ENCODE assay signal across 10 cellular contexts in genomic region chr6:168007592-168008338, GRCh38. TPM values are rescaled to one million over a fixed set of nuclear protein-coding genes. Genes with fewer than 3 reads are reported as not detected.
DNase-seq lines count a peak whose midpoint lies in the region; ATAC-seq and TF ChIP-seq lines count a peak whose summit lies in the region.
"Had no signal": no experiment of that assay in that cellular context is flagged by ENCODE, and none has a peak within 500 bp of the region (broad histone marks: within the 10 kb centered on the region; RNA-seq: fewer than 3 reads in every experiment).

No MANE protein-coding gene starts in this region.

- TF ChIP-seq CTCF in HCT116 (IDR thresholded peaks at IDR 0.05 in 2 of 3, conservative IDR thresholded peaks at IDR 0.05 in 1 of 3; ENCODE audit: borderline replicate concordance in 1 of 3, insufficient read depth in 1 of 3, low read depth in 2 of 3, low read length in 2 of 3) (no peak), gastrocnemius medialis (IDR thresholded peaks at IDR 0.05 in 4 of 5, conservative IDR thresholded peaks at IDR 0.05 in 1 of 5) (no peak)

- peaks cover 10 to 12% of the 10 kb centered on the region in 2 experiments; a peak in 3 of 4 replicates for H3K9me3 ChIP-seq in HCT116 (ENCODE audit: control insufficient read depth in 1 of 2, insufficient read depth in 1 of 2, low read depth in 1 of 2, low read length in 2 of 2)
- H3K9me3 ChIP-seq in SK-N-MC (ENCODE audit: low read depth, low read length), result peaks cover 16% of the 10 kb centered on the region
- H3K9me3 ChIP-seq in gastrocnemius medialis, result peaks cover 0 to 10% (median 0%) of the 10 kb centered on the region in 3 donors

- TF ChIP-seq RAD21 in HCT116 (IDR thresholded peaks at IDR 0.05; ENCODE audit: low read depth), result no peak

- H3K27ac ChIP-seq in HCT116 (ENCODE audit: low read depth, low read length) (no peak overlapping the region), SK-N-MC (peak overlapping the region; percentile 29; the same call in 1 of the 2 replicates), gastrocnemius medialis (peak overlapping the region in 3 of 4 donors; percentile 28 to 46 (median 40))

- POLR2A ChIA-PET in HCT116 (lab: Charles Lee), result no interaction called here

- no peaks in the 10 kb centered on the region for H3K9me2 ChIP-seq in HCT116 (ENCODE audit: insufficient read depth)

- H3K9ac ChIP-seq in HCT116 (ENCODE audit: low read length) (no peak overlapping the region), SK-N-MC (ENCODE audit: insufficient read length) (no peak overlapping the region)

- peak; percentile 83 for DNase-seq in HCT116 (ENCODE audit: low read depth, low spot score)
- DNase-seq in SK-N-MC (ENCODE audit: low read depth, low spot score), result peak; percentile 81
- peak; percentile 91 for DNase-seq in fibroblast of the conjunctiva (ENCODE audit: low read depth)
- peak in 1 of 2 donors; percentile 28 for DNase-seq in gastrocnemius medialis
- DNase-seq in stimulated activated CD4-positive, alpha-beta T cell treated with anti-CD3 and anti-CD28 coated beads, Interleukin-15, amount 100 ng/mL, for 24 hours, result no peak
- no peak for DNase-seq in erythroblast (lab: John Stamatoyannopoulos, UW)
- DNase-seq in activated CD4-positive, CD25-positive, alpha-beta regulatory T cell treated with anti-CD3 and anti-CD28 coated beads, Interleukin-2, amount 50 U/mL, for 72 hours, result no peak
- DNase-seq: naive thymus-derived CD8-positive, alpha-beta T cell; SHP77 treated with DMSO at 0.1 percent for 48 hours had no signal

- H4K20me1 ChIP-seq in HCT116 (ENCODE audit: insufficient read depth), result no peaks in the 10 kb centered on the region

- RAD21 ChIA-PET in HCT116 (lab: Charles Lee; ENCODE audit: low non-redundant PET in 1 of 2, low total read pairs in 2 of 2, uncharacterized antibody in 2 of 2, unreplicated experiment in 2 of 2), result no interaction called here

- no peaks in the 10 kb centered on the region for H3K79me2 ChIP-seq in HCT116 (ENCODE audit: insufficient read depth, low read length)

- TF ChIP-seq POLR2A in HCT116 (IDR thresholded peaks at IDR 0.05; ENCODE audit: borderline replicate concordance, extremely low read depth, insufficient read depth, insufficient read length), result no peak
- no peak for TF ChIP-seq POLR2A in gastrocnemius medialis (IDR thresholded peaks at IDR 0.05)
- no peak for TF ChIP-seq POLR2A in erythroblast (IDR thresholded peaks at IDR 0.05; ENCODE audit: low read length)

- CTCF ChIA-PET in HCT116 (lab: Charles Lee), result no interaction called here

- peak; percentile 90 for ATAC-seq in HCT116
- peak; percentile 56 to 68 for ATAC-seq in gastrocnemius medialis
- ATAC-seq in GM19452 (IDR thresholded peaks at IDR 0.05; ENCODE audit: unreplicated experiment), result no peak
- ATAC-seq: naive thymus-derived CD8-positive, alpha-beta T cell had no signal

- H3K27me3 ChIP-seq in HCT116 (ENCODE audit: insufficient read depth, low read length), result peaks cover 38% of the 10 kb centered on the region
- peaks cover 0 to 3% (median 0%) of the 10 kb centered on the region in 3 donors for H3K27me3 ChIP-seq in gastrocnemius medialis

- H3K4me2 ChIP-seq in HCT116 (ENCODE audit: low read length), result peak overlapping the region; percentile 35

- H3K4me1 ChIP-seq in HCT116 (ENCODE audit: control insufficient read depth in 1 of 2, insufficient read depth in 2 of 2, low read length in 2 of 2) (peaks cover 14 to 16% of the 10 kb centered on the region in 2 experiments), gastrocnemius medialis (no peaks in the 10 kb centered on the region)

- BruUV-seq in HCT116 (replicated peaks; lab: Mats Ljungman, UMichigan), result no TSS peak

- H3K4me3 ChIP-seq in HCT116 (replicated peaks in 1 of 2; ENCODE audit: low read depth in 1 of 2, low read length in 2 of 2) (no peak overlapping the region), SK-N-MC (no peak overlapping the region), gastrocnemius medialis (no peak overlapping the region)

- intact Hi-C loops in HCT116 (cut with micrococcal nuclease), result no loop called here
- intact Hi-C loops in gastrocnemius medialis (cut with DNase I; ENCODE audit: low total_unique reads), result no loop called here

- H2AFZ ChIP-seq in HCT116 (ENCODE audit: low read depth, low read length, poor library complexity, severe bottlenecking), result peak overlapping the region; percentile 10

- H3K36me3 ChIP-seq in HCT116 (ENCODE audit: control insufficient read depth in 1 of 2, insufficient read depth in 2 of 2, low read length in 2 of 2) (no peaks in the 10 kb centered on the region), SK-N-MC (ENCODE audit: insufficient read depth, low read length) (no peaks in the 10 kb centered on the region), gastrocnemius medialis (no peaks in the 10 kb centered on the region)

- in situ Hi-C loops in gastrocnemius medialis (cut with MboI; ENCODE audit: low sequenced_read_pairs in 4 of 4), result no loop called here

TF ChIP-seq in HCT116, 20 proteins besides CTCF, POLR2A, EP300 and RAD21:
- TF ChIP-seq EGR1 (IDR thresholded peaks at IDR 0.05; ENCODE audit: low read depth), result no peak
- peak; percentile 98 for TF ChIP-seq CEBPB (IDR thresholded peaks at IDR 0.05; ENCODE audit: low read depth)
- TF ChIP-seq POLR2AphosphoS5 (IDR thresholded peaks at IDR 0.05; ENCODE audit: low read depth, low read length), result no peak
- peak; percentile 89 for TF ChIP-seq JUND (IDR thresholded peaks at IDR 0.05)
- TF ChIP-seq ZNF274 (IDR thresholded peaks at IDR 0.05; ENCODE audit: low read depth, low read length), result no peak
- peak; percentile 75 for TF ChIP-seq SP1 (IDR thresholded peaks at IDR 0.05; ENCODE audit: low read depth)
- peak; percentile 87 for TF ChIP-seq FOSL1 (IDR thresholded peaks at IDR 0.05; ENCODE audit: low read depth)
- peak; percentile 77; the same call in 1 of the 2 replicates for TF ChIP-seq CBX3 (IDR thresholded peaks at IDR 0.05; ENCODE audit: low read depth)
- TF ChIP-seq, protein P1, sequence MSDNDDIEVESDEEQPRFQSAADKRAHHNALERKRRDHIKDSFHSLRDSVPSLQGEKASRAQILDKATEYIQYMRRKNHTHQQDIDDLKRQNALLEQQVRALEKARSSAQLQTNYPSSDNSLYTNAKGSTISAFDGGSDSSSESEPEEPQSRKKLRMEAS (IDR thresholded peaks at IDR 0.05), result peak; percentile 34
- peak; percentile 77; the same call in 1 of the 2 replicates for TF ChIP-seq SIN3A (IDR thresholded peaks at IDR 0.05; ENCODE audit: low read depth)
- TF ChIP-seq SRF (IDR thresholded peaks at IDR 0.05; ENCODE audit: low read depth), result peak; percentile 55

RNA-seq across cellular contexts. Expression of gene KIF25, which starts 10.3 kb away (rescaled TPM):
- total RNA-seq in HCT116 (2021; ENCODE audit: unreplicated experiment) (not detected), gastrocnemius medialis (1 to 10 TPM in 1 of 4 donors, under 1 TPM in 1, not detected in 2; 0.16 to 1.0 TPM)
- not detected in 2 replicates for polyA plus RNA-seq in HCT116 (2012)
- total RNA-seq: naive thymus-derived CD8-positive, alpha-beta T cell had no signal
- polyA plus RNA-seq: naive thymus-derived CD8-positive, alpha-beta T cell had no signal

Comparison
In these comparisons a context has a peak if more than half of its experiments do, and no peak if none do; other contexts are left out.
1. DNase-seq: peak in HCT116 (single experiment), SK-N-MC (single experiment) and fibroblast of the conjunctiva (single experiment); none in stimulated activated CD4-positive, alpha-beta T cell treated with anti-CD3 and anti-CD28 coated beads, Interleukin-15, amount 100 ng/mL, for 24 hours (single experiment), erythroblast (0 of 2) and activated CD4-positive, CD25-positive, alpha-beta regulatory T cell treated with anti-CD3 and anti-CD28 coated beads, Interleukin-2, amount 50 U/mL, for 72 hours (single experiment).